1 cellular context compared by ENCODE assay signal in genomic region chrX:20228245-20228644, GRCh38.
TF ChIP-seq lines count a peak whose summit lies in the region.

No MANE protein-coding gene starts in this region.

TF ChIP-seq in HepG2, 621 proteins besides CTCF, POLR2A, EP300 and RAD21:
- TF ChIP-seq ZNF18 (CRISPR knock-in tag; IDR thresholded peaks at IDR 0.05; ENCODE audit: insufficient replicate concordance) = no peak
- TF ChIP-seq RBM22 (optimal IDR thresholded peaks at IDR 0.05; ENCODE audit: low read length) = peak; percentile 99
- peak; percentile 86 for TF ChIP-seq TEAD3 (CRISPR knock-in tag; optimal IDR thresholded peaks at IDR 0.05; ENCODE audit: borderline replicate concordance)
